ENCODE assay signal across 8 cellular contexts in the genomic region with DNA sequence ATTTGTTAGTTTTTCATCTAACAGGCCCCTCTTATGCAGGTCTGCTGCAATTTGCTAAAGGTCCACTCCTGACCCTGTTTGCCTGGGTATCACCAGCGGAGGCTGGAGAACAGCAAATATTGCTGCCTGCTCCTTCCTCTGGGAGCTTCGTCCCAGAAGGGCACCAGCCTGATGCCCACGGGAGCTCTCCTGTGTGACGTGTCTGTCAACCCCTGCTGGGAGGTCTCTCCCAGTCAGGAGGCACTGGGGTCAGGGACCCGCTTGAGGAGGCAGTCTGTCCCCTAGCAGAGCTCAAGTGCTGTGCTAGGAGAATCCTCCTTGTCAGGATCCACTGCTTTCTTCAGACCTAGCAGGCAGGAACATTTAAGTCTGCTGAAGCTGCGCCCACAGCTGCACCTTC.
"Had no signal": no experiment of that assay in that cellular context is flagged by ENCODE, and none has a peak within 500 bp of the region (broad histone marks: within the 10 kb centered on the region; RNA-seq: fewer than 3 reads in every experiment).

No MANE protein-coding gene starts in this region.

- FAIRE-seq: HepG2, HTR-8/SVneo, K562 had no signal

- DNase-seq: IMR-90, KBM-7 had no signal

- H3K4me3 ChIP-seq: K562 had no signal

- H3K27ac Mint-ChIP-seq: IgD-negative memory B cell had no signal

- H3K4me3 Mint-ChIP-seq: IgD-negative memory B cell had no signal

- ATAC-seq: HepG2, K562 had no signal

- H3K27me3 Mint-ChIP-seq: IgD-negative memory B cell had no signal

- H3K4me2 ChIP-seq: KMS-11 had no signal

- H3K27ac ChIP-seq: HL-60, KMS-11 had no signal

- H3K9ac ChIP-seq: KMS-11 had no signal
